In the genomic region with DNA sequence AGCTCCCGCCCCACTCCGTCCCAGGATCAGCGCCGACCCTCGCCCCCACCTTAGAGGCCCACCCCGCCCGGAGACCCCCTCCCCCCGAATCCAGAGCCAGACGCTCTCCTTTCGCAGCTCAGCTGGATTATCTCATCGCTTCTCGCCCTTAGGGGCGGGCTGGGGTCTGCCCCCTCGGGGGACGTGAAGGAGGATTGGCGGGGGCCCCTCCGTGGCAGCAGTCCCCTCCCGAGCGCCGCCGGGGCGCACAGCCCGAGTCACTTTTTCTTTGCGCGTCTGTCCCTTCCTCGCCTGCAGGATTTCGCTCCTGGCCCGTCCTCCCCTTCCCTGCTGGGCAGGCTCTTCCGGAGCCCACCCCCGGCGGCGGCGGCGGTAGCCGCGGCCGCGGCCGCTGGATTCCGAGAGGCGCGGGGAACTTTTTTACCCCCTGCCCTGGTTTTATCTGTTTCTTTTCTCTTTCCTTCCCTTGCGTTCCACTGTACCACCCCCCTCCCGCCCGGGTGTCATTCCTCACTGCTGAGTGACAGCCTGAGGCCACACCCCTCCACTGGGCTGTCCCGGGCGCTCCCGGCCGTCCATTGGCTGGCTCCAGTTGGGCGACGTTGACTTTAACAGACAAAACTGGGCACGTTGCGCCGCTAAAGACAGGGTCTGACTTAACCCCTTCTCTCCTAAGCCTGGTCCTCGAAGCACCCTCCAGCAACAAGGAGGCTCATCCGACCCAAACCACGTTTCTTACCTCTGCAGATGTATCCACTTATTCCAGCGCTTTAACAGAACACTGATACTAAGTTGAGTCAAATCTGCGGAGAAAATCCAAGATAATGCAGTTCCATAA, we compare ENCODE assay signal across 8 cellular contexts. TPM values are rescaled to one million over a fixed set of nuclear protein-coding genes. Genes with fewer than 3 reads are reported as not detected.
DNase-seq lines count a peak whose midpoint lies in the region; ATAC-seq and TF ChIP-seq lines count a peak whose summit lies in the region.

No MANE protein-coding gene starts in this region.

- peaks cover 2% of the 10 kb centered on the region for H3K4me1 ChIP-seq in urinary bladder (ENCODE audit: insufficient read depth)

- POLR2A ChIA-PET in activated CD8-positive, alpha-beta T cell treated with anti-CD3 and anti-CD28 coated beads for 36 hours (lab: Charles Lee), result interaction anchor here (0.8 to 1.6 kb wide), 2 partner anchors 12 to 61 kb away, joined by 3 to 4 read pairs; no protein-coding TSS in a partner anchor

- peaks cover 66% of the 10 kb centered on the region for H3K27me3 Mint-ChIP-seq in activated CD8-positive, alpha-beta T cell treated with anti-CD3 and anti-CD28 coated beads for 36 hours
- peaks cover 57 to 61% of the 10 kb centered on the region in 2 donors for H3K27me3 Mint-ChIP-seq in natural killer cell (ENCODE audit: low read depth in 2 of 2)

- H3K4me3 ChIP-seq in fibroblast of villous mesenchyme (ENCODE audit: low read depth, low read length) (peak overlapping the region; percentile 77), urinary bladder (ENCODE audit: low read depth, low read length) (peak overlapping the region; percentile 51)

- H3K27ac ChIP-seq in urinary bladder (ENCODE audit: low read depth), result no peak overlapping the region

- H3K36me3 Mint-ChIP-seq in activated CD8-positive, alpha-beta T cell treated with anti-CD3 and anti-CD28 coated beads for 36 hours (ENCODE audit: low read depth), result peaks cover 3% of the 10 kb centered on the region
- peaks cover 10% of the 10 kb centered on the region for H3K36me3 Mint-ChIP-seq in natural killer cell

- H3K27ac Mint-ChIP-seq in activated CD8-positive, alpha-beta T cell treated with anti-CD3 and anti-CD28 coated beads for 36 hours, result no peak overlapping the region
- H3K27ac Mint-ChIP-seq in natural killer cell, result no peak overlapping the region

- WGBS in urinary bladder, result 1% methylated on average over 59 of the region's 59 CpGs

- ATAC-seq in GM18868 (IDR thresholded peaks at IDR 0.05; ENCODE audit: unreplicated experiment) (peak; percentile 65), HG03095 (IDR thresholded peaks at IDR 0.05; ENCODE audit: unreplicated experiment) (peak; percentile 54), natural killer cell (peak in 2 of 3 donors; percentile 29 to 35)
- ATAC-seq in activated CD8-positive, alpha-beta T cell treated with anti-CD3 and anti-CD28 coated beads for 36 hours, result peak; percentile 68

- H3K9me3 Mint-ChIP-seq in activated CD8-positive, alpha-beta T cell treated with anti-CD3 and anti-CD28 coated beads for 36 hours, result no peaks in the 10 kb centered on the region
- H3K9me3 Mint-ChIP-seq in natural killer cell, result no peaks in the 10 kb centered on the region

- no peaks in the 10 kb centered on the region for H3K36me3 ChIP-seq in urinary bladder (ENCODE audit: insufficient read depth)

- peak; percentile 84 for DNase-seq in AG20443 (ENCODE audit: low spot score)
- DNase-seq in NCI-H2196 treated with DMSO at 0.1 percent for 48 hours (lab: John Stamatoyannopoulos, UW; ENCODE audit: unreplicated experiment), result peak; percentile 67
- peak; percentile 75 for DNase-seq in activated CD8-positive, alpha-beta T cell treated with anti-CD3 and anti-CD28 coated beads for 36 hours
- DNase-seq in fibroblast of villous mesenchyme (ENCODE audit: low read depth), result peak; percentile 77
- DNase-seq in natural killer cell, result no peak

- peaks cover 51% of the 10 kb centered on the region for H3K4me1 Mint-ChIP-seq in activated CD8-positive, alpha-beta T cell treated with anti-CD3 and anti-CD28 coated beads for 36 hours (ENCODE audit: low read depth)
- peaks cover 28 to 45% of the 10 kb centered on the region in 2 donors for H3K4me1 Mint-ChIP-seq in natural killer cell

- intact Hi-C loops in activated CD8-positive, alpha-beta T cell treated with anti-CD3 and anti-CD28 coated beads for 36 hours (cut with micrococcal nuclease), result loop anchor here (5.0 kb wide), 1 partner anchor 62 kb away; a partner anchor contains a TSS
- intact Hi-C loops in natural killer cell (cut with micrococcal nuclease), result loop anchor here (5.0 kb wide), 2 partner anchors 62 to 1777 kb away; a partner anchor contains a TSS

- peak overlapping the region; percentile 74 for H3K4me3 Mint-ChIP-seq in activated CD8-positive, alpha-beta T cell treated with anti-CD3 and anti-CD28 coated beads for 36 hours
- peak overlapping the region; percentile 87 for H3K4me3 Mint-ChIP-seq in natural killer cell

- TF ChIP-seq CTCF in activated CD8-positive, alpha-beta T cell treated with anti-CD3 and anti-CD28 coated beads for 36 hours (IDR thresholded peaks at IDR 0.05), result no peak
- TF ChIP-seq CTCF in fibroblast of villous mesenchyme (IDR thresholded peaks at IDR 0.05; ENCODE audit: insufficient read depth, low read depth, low read length), result no peak
- no peak for TF ChIP-seq CTCF in natural killer cell (IDR thresholded peaks at IDR 0.05)

- CTCF ChIA-PET in activated CD8-positive, alpha-beta T cell treated with anti-CD3 and anti-CD28 coated beads for 36 hours (lab: Charles Lee), result interaction anchor here (5.2 kb wide), 1 partner anchor 21 kb away, joined by 31 read pairs; no protein-coding TSS in a partner anchor

RNA-seq across cellular contexts. Expression of a gene that starts 0.5 kb away (rescaled TPM):
- not detected for total RNA-seq in activated CD8-positive, alpha-beta T cell treated with anti-CD3 and anti-CD28 coated beads for 36 hours
- total RNA-seq in fibroblast of villous mesenchyme, result under 0.01 and 0.32 TPM in 2 replicates
- total RNA-seq in natural killer cell, result not detected
- 0.37 TPM for total RNA-seq in urinary bladder
- not detected for polyA plus RNA-seq in urinary bladder
